ENCODE assay signal across 1 cellular context in the genomic region with DNA sequence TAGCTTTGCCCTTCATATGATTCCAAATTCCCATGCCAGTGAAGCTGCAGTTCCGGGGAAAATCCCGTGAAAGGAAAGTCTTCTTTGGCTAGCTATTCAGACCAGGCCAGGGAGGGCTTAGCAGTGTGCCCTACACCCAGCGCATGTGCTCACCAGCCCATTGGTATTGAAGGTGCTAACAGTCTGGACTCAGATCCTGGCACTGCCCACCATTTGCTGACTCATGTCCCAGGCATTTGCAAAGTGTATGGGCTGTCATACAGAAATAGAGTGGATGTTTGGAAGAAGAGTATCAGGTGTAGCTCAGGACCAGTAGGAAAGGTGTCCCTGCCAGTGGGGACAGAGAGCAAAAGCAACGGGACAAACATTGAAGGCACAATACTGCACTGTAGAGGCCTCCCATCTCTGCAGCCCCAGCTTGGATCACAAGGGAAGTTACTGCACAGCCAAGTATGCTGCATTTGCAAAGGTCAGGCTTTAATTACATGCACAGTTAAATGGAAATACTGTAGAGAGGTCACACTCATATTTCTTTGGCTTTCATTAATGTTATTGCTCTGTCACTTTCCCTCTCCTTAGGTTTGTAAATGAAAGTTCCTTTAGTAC.
TF ChIP-seq lines count a peak whose summit lies in the region.

No MANE protein-coding gene starts in this region.

TF ChIP-seq in HepG2, 621 proteins besides CTCF, POLR2A, EP300 and RAD21 (continued from another document and continues in another):
- TF ChIP-seq, protein P1, sequence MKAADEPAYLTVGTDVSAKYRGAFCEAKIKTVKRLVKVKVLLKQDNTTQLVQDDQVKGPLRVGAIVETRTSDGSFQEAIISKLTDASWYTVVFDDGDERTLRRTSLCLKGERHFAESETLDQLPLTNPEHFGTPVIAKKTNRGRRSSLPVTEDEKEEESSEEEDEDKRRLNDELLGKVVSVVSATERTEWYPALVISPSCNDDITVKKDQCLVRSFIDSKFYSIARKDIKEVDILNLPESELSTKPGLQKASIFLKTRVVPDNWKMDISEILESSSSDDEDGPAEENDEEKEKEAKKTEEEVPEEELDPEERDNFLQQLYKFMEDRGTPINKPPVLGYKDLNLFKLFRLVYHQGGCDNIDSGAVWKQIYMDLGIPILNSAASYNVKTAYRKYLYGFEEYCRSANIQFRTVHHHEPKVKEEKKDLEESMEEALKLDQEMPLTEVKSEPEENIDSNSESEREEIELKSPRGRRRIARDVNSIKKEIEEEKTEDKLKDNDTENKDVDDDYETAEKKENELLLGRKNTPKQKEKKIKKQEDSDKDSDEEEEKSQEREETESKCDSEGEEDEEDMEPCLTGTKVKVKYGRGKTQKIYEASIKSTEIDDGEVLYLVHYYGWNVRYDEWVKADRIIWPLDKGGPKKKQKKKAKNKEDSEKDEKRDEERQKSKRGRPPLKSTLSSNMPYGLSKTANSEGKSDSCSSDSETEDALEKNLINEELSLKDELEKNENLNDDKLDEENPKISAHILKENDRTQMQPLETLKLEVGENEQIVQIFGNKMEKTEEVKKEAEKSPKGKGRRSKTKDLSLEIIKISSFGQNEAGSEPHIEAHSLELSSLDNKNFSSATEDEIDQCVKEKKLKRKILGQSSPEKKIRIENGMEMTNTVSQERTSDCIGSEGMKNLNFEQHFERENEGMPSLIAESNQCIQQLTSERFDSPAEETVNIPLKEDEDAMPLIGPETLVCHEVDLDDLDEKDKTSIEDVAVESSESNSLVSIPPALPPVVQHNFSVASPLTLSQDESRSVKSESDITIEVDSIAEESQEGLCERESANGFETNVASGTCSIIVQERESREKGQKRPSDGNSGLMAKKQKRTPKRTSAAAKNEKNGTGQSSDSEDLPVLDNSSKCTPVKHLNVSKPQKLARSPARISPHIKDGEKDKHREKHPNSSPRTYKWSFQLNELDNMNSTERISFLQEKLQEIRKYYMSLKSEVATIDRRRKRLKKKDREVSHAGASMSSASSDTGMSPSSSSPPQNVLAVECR (CRISPR knock-in tag; IDR thresholded peaks at IDR 0.05; ENCODE audit: borderline replicate concordance) = no peak
- TF ChIP-seq CEBPB (IDR thresholded peaks at IDR 0.05; ENCODE audit: borderline replicate concordance, low read depth, low read length) = no peak
- TF ChIP-seq AKAP8 (CRISPR knock-in tag; IDR thresholded peaks at IDR 0.05) = no peak
- no peak for TF ChIP-seq KLF16 (CRISPR knock-in tag; IDR thresholded peaks at IDR 0.05)
- no peak for TF ChIP-seq ZNF879 (CRISPR knock-in tag; IDR thresholded peaks at IDR 0.05)
- no peak for TF ChIP-seq TOPORS (CRISPR knock-in tag; IDR thresholded peaks at IDR 0.05)
- TF ChIP-seq ZNF232 (CRISPR knock-in tag; IDR thresholded peaks at IDR 0.05; ENCODE audit: borderline replicate concordance) = no peak
- TF ChIP-seq, protein P2, sequence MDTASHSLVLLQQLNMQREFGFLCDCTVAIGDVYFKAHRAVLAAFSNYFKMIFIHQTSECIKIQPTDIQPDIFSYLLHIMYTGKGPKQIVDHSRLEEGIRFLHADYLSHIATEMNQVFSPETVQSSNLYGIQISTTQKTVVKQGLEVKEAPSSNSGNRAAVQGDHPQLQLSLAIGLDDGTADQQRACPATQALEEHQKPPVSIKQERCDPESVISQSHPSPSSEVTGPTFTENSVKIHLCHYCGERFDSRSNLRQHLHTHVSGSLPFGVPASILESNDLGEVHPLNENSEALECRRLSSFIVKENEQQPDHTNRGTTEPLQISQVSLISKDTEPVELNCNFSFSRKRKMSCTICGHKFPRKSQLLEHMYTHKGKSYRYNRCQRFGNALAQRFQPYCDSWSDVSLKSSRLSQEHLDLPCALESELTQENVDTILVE (CRISPR knock-in tag; IDR thresholded peaks at IDR 0.05) = no peak
- TF ChIP-seq TMF1 (CRISPR knock-in tag; IDR thresholded peaks at IDR 0.05; ENCODE audit: low read depth) = no peak
- no peak for TF ChIP-seq ZNF761 (CRISPR knock-in tag; conservative IDR thresholded peaks at IDR 0.05)
- TF ChIP-seq, protein P3, sequence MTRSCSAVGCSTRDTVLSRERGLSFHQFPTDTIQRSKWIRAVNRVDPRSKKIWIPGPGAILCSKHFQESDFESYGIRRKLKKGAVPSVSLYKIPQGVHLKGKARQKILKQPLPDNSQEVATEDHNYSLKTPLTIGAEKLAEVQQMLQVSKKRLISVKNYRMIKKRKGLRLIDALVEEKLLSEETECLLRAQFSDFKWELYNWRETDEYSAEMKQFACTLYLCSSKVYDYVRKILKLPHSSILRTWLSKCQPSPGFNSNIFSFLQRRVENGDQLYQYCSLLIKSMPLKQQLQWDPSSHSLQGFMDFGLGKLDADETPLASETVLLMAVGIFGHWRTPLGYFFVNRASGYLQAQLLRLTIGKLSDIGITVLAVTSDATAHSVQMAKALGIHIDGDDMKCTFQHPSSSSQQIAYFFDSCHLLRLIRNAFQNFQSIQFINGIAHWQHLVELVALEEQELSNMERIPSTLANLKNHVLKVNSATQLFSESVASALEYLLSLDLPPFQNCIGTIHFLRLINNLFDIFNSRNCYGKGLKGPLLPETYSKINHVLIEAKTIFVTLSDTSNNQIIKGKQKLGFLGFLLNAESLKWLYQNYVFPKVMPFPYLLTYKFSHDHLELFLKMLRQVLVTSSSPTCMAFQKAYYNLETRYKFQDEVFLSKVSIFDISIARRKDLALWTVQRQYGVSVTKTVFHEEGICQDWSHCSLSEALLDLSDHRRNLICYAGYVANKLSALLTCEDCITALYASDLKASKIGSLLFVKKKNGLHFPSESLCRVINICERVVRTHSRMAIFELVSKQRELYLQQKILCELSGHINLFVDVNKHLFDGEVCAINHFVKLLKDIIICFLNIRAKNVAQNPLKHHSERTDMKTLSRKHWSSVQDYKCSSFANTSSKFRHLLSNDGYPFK (CRISPR knock-in tag; IDR thresholded peaks at IDR 0.05; ENCODE audit: borderline replicate concordance) = no peak
- TF ChIP-seq, protein P4, sequence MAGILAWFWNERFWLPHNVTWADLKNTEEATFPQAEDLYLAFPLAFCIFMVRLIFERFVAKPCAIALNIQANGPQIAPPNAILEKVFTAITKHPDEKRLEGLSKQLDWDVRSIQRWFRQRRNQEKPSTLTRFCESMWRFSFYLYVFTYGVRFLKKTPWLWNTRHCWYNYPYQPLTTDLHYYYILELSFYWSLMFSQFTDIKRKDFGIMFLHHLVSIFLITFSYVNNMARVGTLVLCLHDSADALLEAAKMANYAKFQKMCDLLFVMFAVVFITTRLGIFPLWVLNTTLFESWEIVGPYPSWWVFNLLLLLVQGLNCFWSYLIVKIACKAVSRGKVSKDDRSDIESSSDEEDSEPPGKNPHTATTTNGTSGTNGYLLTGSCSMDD (CRISPR knock-in tag; IDR thresholded peaks at IDR 0.05) = no peak
- TF ChIP-seq U2AF1 (optimal IDR thresholded peaks at IDR 0.05; ENCODE audit: low read depth, low read length) = no peak
- TF ChIP-seq ZNF317 (CRISPR knock-in tag; IDR thresholded peaks at IDR 0.05) = no peak
- no peak for TF ChIP-seq PTBP1 (IDR thresholded peaks at IDR 0.05; ENCODE audit: low read depth, low read length, poor library complexity, severe bottlenecking)
- TF ChIP-seq, protein P5, sequence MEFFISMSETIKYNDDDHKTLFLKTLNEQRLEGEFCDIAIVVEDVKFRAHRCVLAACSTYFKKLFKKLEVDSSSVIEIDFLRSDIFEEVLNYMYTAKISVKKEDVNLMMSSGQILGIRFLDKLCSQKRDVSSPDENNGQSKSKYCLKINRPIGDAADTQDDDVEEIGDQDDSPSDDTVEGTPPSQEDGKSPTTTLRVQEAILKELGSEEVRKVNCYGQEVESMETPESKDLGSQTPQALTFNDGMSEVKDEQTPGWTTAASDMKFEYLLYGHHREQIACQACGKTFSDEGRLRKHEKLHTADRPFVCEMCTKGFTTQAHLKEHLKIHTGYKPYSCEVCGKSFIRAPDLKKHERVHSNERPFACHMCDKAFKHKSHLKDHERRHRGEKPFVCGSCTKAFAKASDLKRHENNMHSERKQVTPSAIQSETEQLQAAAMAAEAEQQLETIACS (CRISPR knock-in tag; IDR thresholded peaks at IDR 0.05) = no peak
- TF ChIP-seq, protein P6, sequence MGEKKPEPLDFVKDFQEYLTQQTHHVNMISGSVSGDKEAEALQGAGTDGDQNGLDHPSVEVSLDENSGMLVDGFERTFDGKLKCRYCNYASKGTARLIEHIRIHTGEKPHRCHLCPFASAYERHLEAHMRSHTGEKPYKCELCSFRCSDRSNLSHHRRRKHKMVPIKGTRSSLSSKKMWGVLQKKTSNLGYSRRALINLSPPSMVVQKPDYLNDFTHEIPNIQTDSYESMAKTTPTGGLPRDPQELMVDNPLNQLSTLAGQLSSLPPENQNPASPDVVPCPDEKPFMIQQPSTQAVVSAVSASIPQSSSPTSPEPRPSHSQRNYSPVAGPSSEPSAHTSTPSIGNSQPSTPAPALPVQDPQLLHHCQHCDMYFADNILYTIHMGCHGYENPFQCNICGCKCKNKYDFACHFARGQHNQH (CRISPR knock-in tag; IDR thresholded peaks at IDR 0.05) = no peak
- TF ChIP-seq ZNF430 (CRISPR knock-in tag; IDR thresholded peaks at IDR 0.05) = no peak
- no peak for TF ChIP-seq MZF1 (CRISPR knock-in tag; IDR thresholded peaks at IDR 0.05; ENCODE audit: borderline replicate concordance)
- 0 out of 2 replicates have a peak, but pooled peaks have one; percentile 32 for TF ChIP-seq ZMYM4 (CRISPR knock-in tag; IDR thresholded peaks at IDR 0.05)
- TF ChIP-seq SOX6 (IDR thresholded peaks at IDR 0.05) = no peak
- TF ChIP-seq SOX6 (CRISPR knock-in tag; IDR thresholded peaks at IDR 0.05) = peak; percentile 38; the same call in 1 of the 2 replicates
- peak; percentile 34; the same call in 1 of the 2 replicates for TF ChIP-seq HDAC2 (CRISPR knock-in tag; IDR thresholded peaks at IDR 0.05)
- TF ChIP-seq HIVEP1 (CRISPR knock-in tag; IDR thresholded peaks at IDR 0.05) = no peak
- TF ChIP-seq ADNP (CRISPR knock-in tag; IDR thresholded peaks at IDR 0.05) = no peak
- TF ChIP-seq TBX3 (IDR thresholded peaks at IDR 0.05; ENCODE audit: borderline replicate concordance) = no peak
- no peak for TF ChIP-seq XRCC5 (optimal IDR thresholded peaks at IDR 0.05; ENCODE audit: low read length)
- TF ChIP-seq ZNF350 (CRISPR knock-in tag; IDR thresholded peaks at IDR 0.05; ENCODE audit: borderline replicate concordance, low read depth) = no peak
- TF ChIP-seq ZNF44 (CRISPR knock-in tag; IDR thresholded peaks at IDR 0.05) = no peak
- TF ChIP-seq, protein P7, sequence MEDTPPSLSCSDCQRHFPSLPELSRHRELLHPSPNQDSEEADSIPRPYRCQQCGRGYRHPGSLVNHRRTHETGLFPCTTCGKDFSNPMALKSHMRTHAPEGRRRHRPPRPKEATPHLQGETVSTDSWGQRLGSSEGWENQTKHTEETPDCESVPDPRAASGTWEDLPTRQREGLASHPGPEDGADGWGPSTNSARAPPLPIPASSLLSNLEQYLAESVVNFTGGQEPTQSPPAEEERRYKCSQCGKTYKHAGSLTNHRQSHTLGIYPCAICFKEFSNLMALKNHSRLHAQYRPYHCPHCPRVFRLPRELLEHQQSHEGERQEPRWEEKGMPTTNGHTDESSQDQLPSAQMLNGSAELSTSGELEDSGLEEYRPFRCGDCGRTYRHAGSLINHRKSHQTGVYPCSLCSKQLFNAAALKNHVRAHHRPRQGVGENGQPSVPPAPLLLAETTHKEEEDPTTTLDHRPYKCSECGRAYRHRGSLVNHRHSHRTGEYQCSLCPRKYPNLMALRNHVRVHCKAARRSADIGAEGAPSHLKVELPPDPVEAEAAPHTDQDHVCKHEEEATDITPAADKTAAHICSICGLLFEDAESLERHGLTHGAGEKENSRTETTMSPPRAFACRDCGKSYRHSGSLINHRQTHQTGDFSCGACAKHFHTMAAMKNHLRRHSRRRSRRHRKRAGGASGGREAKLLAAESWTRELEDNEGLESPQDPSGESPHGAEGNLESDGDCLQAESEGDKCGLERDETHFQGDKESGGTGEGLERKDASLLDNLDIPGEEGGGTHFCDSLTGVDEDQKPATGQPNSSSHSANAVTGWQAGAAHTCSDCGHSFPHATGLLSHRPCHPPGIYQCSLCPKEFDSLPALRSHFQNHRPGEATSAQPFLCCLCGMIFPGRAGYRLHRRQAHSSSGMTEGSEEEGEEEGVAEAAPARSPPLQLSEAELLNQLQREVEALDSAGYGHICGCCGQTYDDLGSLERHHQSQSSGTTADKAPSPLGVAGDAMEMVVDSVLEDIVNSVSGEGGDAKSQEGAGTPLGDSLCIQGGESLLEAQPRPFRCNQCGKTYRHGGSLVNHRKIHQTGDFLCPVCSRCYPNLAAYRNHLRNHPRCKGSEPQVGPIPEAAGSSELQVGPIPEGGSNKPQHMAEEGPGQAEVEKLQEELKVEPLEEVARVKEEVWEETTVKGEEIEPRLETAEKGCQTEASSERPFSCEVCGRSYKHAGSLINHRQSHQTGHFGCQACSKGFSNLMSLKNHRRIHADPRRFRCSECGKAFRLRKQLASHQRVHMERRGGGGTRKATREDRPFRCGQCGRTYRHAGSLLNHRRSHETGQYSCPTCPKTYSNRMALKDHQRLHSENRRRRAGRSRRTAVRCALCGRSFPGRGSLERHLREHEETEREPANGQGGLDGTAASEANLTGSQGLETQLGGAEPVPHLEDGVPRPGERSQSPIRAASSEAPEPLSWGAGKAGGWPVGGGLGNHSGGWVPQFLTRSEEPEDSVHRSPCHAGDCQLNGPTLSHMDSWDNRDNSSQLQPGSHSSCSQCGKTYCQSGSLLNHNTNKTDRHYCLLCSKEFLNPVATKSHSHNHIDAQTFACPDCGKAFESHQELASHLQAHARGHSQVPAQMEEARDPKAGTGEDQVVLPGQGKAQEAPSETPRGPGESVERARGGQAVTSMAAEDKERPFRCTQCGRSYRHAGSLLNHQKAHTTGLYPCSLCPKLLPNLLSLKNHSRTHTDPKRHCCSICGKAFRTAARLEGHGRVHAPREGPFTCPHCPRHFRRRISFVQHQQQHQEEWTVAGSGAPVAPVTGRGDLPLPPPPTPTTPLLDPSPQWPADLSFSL (CRISPR knock-in tag; IDR thresholded peaks at IDR 0.05) = no peak
- TF ChIP-seq NR2F6 (IDR thresholded peaks at IDR 0.05) = no peak
- TF ChIP-seq NR2F6 (CRISPR knock-in tag; IDR thresholded peaks at IDR 0.05) = 0 out of 2 replicates have a peak, but pooled peaks have one; percentile 14
- no peak for TF ChIP-seq ZNF12 (CRISPR knock-in tag; IDR thresholded peaks at IDR 0.05)
- TF ChIP-seq ZNF614 (CRISPR knock-in tag; IDR thresholded peaks at IDR 0.05; ENCODE audit: borderline replicate concordance) = no peak
- TF ChIP-seq SCMH1 (CRISPR knock-in tag; IDR thresholded peaks at IDR 0.05; ENCODE audit: borderline replicate concordance) = no peak
- TF ChIP-seq MXI1 (IDR thresholded peaks at IDR 0.05; ENCODE audit: borderline replicate concordance, low read depth, low read length) = no peak
- no peak for TF ChIP-seq NR1H2 (CRISPR knock-in tag; IDR thresholded peaks at IDR 0.05; ENCODE audit: borderline replicate concordance, low read depth)
- TF ChIP-seq ZFP36L1 (CRISPR knock-in tag; IDR thresholded peaks at IDR 0.05) = no peak
- TF ChIP-seq, protein P8, sequence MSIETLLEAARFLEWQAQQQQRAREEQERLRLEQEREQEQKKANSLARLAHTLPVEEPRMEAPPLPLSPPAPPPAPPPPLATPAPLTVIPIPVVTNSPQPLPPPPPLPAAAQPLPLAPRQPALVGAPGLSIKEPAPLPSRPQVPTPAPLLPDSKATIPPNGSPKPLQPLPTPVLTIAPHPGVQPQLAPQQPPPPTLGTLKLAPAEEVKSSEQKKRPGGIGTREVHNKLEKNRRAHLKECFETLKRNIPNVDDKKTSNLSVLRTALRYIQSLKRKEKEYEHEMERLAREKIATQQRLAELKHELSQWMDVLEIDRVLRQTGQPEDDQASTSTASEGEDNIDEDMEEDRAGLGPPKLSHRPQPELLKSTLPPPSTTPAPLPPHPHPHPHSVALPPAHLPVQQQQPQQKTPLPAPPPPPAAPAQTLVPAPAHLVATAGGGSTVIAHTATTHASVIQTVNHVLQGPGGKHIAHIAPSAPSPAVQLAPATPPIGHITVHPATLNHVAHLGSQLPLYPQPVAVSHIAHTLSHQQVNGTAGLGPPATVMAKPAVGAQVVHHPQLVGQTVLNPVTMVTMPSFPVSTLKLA (IDR thresholded peaks at IDR 0.05) = no peak
- TF ChIP-seq SPEN (CRISPR knock-in tag; IDR thresholded peaks at IDR 0.05; ENCODE audit: low read depth) = no peak
- no peak; the same call in 1 of the 2 replicates for TF ChIP-seq NFE2 (CRISPR knock-in tag; IDR thresholded peaks at IDR 0.05)
